Comparison of ENCODE assay signal across 8 cellular contexts in the genomic region with DNA sequence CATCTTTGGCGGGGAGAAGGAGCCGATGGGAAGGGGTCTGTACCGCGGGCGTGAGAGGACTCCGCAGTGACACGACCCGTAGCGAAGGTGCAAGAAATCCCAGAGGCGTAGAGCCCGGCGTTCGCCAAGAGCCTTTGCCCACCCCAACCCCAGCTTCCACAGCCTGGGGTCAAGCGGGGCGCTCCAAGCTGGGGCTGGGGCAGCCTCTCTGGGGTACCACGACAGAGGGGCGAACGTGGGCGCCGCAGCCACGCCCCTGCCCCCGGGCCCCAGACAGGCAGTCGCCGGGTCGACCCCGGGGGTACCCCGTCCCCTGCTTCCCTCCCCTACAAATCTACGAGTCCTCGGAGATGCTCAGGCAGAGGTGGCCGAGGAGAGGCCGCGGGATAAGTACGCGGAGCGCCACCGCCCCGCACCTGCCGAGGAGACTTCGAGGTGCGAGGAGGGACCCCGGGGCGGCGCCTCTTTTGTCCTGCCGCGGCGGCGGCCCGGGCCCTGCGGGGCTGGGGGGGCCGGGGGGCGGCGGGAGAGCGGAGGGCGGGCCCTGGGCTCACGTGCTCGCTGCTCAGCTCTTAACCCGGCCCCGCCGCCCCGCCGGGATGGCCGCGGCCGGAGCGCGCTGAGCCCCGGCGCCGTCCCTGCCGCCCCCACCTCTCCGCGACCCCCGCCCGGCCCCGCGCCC. TPM values are rescaled to one million over a fixed set of nuclear protein-coding genes. Genes with fewer than 3 reads are reported as not detected.
DNase-seq lines count a peak whose midpoint lies in the region; ATAC-seq and TF ChIP-seq lines count a peak whose summit lies in the region.

A gene with protein sequence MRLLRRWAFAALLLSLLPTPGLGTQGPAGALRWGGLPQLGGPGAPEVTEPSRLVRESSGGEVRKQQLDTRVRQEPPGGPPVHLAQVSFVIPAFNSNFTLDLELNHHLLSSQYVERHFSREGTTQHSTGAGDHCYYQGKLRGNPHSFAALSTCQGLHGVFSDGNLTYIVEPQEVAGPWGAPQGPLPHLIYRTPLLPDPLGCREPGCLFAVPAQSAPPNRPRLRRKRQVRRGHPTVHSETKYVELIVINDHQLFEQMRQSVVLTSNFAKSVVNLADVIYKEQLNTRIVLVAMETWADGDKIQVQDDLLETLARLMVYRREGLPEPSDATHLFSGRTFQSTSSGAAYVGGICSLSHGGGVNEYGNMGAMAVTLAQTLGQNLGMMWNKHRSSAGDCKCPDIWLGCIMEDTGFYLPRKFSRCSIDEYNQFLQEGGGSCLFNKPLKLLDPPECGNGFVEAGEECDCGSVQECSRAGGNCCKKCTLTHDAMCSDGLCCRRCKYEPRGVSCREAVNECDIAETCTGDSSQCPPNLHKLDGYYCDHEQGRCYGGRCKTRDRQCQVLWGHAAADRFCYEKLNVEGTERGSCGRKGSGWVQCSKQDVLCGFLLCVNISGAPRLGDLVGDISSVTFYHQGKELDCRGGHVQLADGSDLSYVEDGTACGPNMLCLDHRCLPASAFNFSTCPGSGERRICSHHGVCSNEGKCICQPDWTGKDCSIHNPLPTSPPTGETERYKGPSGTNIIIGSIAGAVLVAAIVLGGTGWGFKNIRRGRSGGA (plus strand): TSS at position 575 of the 682 bp plus-strand sequence. CDS start 212 bp downstream, outside the sequence.

- H4K20me1 ChIP-seq in Loucy (ENCODE audit: insufficient read depth, low read length, poor library complexity, severe bottlenecking) = no peaks in the 10 kb centered on the region
- no peaks in the 10 kb centered on the region for H4K20me1 ChIP-seq in neural cell (ENCODE audit: insufficient read depth)

- H3K9me3 ChIP-seq in CD4-positive, alpha-beta memory T cell (ENCODE audit: control insufficient read depth in 1 of 2, low read length in 2 of 2) = no peaks in the 10 kb centered on the region
- H3K9me3 ChIP-seq in Loucy (ENCODE audit: insufficient read depth, low read depth, low read length) (no peaks in the 10 kb centered on the region), ectodermal cell (ENCODE audit: control insufficient read depth, low read length) (no peaks in the 10 kb centered on the region), neural cell (ENCODE audit: low read length) (no peaks in the 10 kb centered on the region)

- CTCF ChIA-PET in CD4-positive, alpha-beta memory T cell (lab: Charles Lee; ENCODE audit: partially characterized antibody) = no interaction called here
- CTCF ChIA-PET in RWPE1 (lab: Yijun Ruan, JAX) = interaction anchor here (0.9 kb wide), 1 partner anchor 20 kb away, joined by 4 read pairs; no protein-coding TSS in a partner anchor

- intact Hi-C loops in CD4-positive, alpha-beta memory T cell (cut with micrococcal nuclease) = no loop called here

- H3K4me2 ChIP-seq in Loucy (ENCODE audit: low read depth, low read length, poor library complexity, severe bottlenecking) (peak within 1 kb of the TSS; percentile 80), neural cell (ENCODE audit: low read length) (peak within 1 kb of the TSS; percentile 51)

- no peaks in the 10 kb centered on the region for H3K9me3 Mint-ChIP-seq in CD4-positive, alpha-beta memory T cell

- no peak within 1 kb of the TSS for H3K4me3 ChIP-seq in CD4-positive, alpha-beta memory T cell (ENCODE audit: low read length in 2 of 2)
- H3K4me3 ChIP-seq in Loucy (ENCODE audit: low read length, poor library complexity, severe bottlenecking) = peak within 1 kb of the TSS; percentile 72
- H3K4me3 ChIP-seq in ectodermal cell (ENCODE audit: insufficient read depth, low read depth, low read length) = peak within 1 kb of the TSS; percentile 35
- H3K4me3 ChIP-seq in neural cell (ENCODE audit: low read length) = peak within 1 kb of the TSS; percentile 82

- peak in 1 of 5 donors; percentile 10 for DNase-seq in CD4-positive, alpha-beta memory T cell
- DNase-seq in RWPE1 (ENCODE audit: low spot score) (no peak), NOMO-1 (lab: John Stamatoyannopoulos, UW; ENCODE audit: unreplicated experiment in 2 of 2) (no peak)

- TF ChIP-seq CTCF in Loucy (conservative IDR thresholded peaks at IDR 0.05; ENCODE audit: low read length) = no peak
- no peak for TF ChIP-seq CTCF in neural cell (IDR thresholded peaks at IDR 0.05; ENCODE audit: poor library complexity, severe bottlenecking)
- no peak for TF ChIP-seq CTCF in RWPE1 (conservative IDR thresholded peaks at IDR 0.05; ENCODE audit: low read depth)

- TF ChIP-seq EP300 in neural cell (conservative IDR thresholded peaks at IDR 0.05; ENCODE audit: poor library complexity, severe bottlenecking) = no peak

- no peak within 1 kb of the TSS for H3K27ac Mint-ChIP-seq in CD4-positive, alpha-beta memory T cell

- H3K4me1 ChIP-seq in CD4-positive, alpha-beta memory T cell (ENCODE audit: insufficient read depth, low read length) = peaks cover 5% of the 10 kb centered on the region
- H3K4me1 ChIP-seq in Loucy (ENCODE audit: insufficient read depth, low read length, poor library complexity, severe bottlenecking) (peaks cover 8% of the 10 kb centered on the region), ectodermal cell (ENCODE audit: control insufficient read depth, insufficient read depth, low read length) (peaks cover 9% of the 10 kb centered on the region)

- H3K9me2 ChIP-seq in Loucy (replicated peaks; ENCODE audit: low read depth, low read length) (no peaks in the 10 kb centered on the region), neural cell (ENCODE audit: insufficient read depth, low read length) (no peaks in the 10 kb centered on the region)

- peaks cover 9% of the 10 kb centered on the region for H3K27me3 ChIP-seq in CD4-positive, alpha-beta memory T cell (ENCODE audit: insufficient read depth, low read length)
- H3K27me3 ChIP-seq in Loucy (ENCODE audit: insufficient read depth, low read length, poor library complexity, severe bottlenecking) (no peaks in the 10 kb centered on the region), ectodermal cell (ENCODE audit: control insufficient read depth, insufficient read depth, low read length, poor library complexity, severe bottlenecking) (peaks cover 33% of the 10 kb centered on the region), neural cell (ENCODE audit: insufficient read depth, low read depth, low read length) (peaks cover 7% of the 10 kb centered on the region)

- ATAC-seq in HG03571 (IDR thresholded peaks at IDR 0.05; ENCODE audit: unreplicated experiment) (no peak), HG02970 (IDR thresholded peaks at IDR 0.05; ENCODE audit: low FRiP score, unreplicated experiment) (no peak)

- peaks cover 0 to 4% (median 0%) of the 10 kb centered on the region in 4 donors for H3K4me1 Mint-ChIP-seq in CD4-positive, alpha-beta memory T cell

- H3K9ac ChIP-seq in Loucy (ENCODE audit: low read depth, low read length, poor library complexity, severe bottlenecking) (peak within 1 kb of the TSS; percentile 72), neural cell (ENCODE audit: low read length) (peak within 1 kb of the TSS; percentile 64)

- TF ChIP-seq RAD21 in neural cell (conservative IDR thresholded peaks at IDR 0.05) = no peak

- no peaks in the 10 kb centered on the region for H3K36me3 ChIP-seq in CD4-positive, alpha-beta memory T cell (ENCODE audit: insufficient read depth, low read length)
- no peaks in the 10 kb centered on the region for H3K36me3 ChIP-seq in Loucy (ENCODE audit: insufficient read depth, low read length)
- no peaks in the 10 kb centered on the region for H3K36me3 ChIP-seq in ectodermal cell (ENCODE audit: control insufficient read depth, insufficient read depth, low read length)
- H3K36me3 ChIP-seq in neural cell (ENCODE audit: insufficient read depth, low read length) = no peaks in the 10 kb centered on the region

- no peaks in the 10 kb centered on the region for H3F3A ChIP-seq in Loucy (ENCODE audit: low read depth)
- H3F3A ChIP-seq in neural cell (ENCODE audit: insufficient read depth, low read length, poor library complexity, severe bottlenecking) = no peaks in the 10 kb centered on the region

- H3K4me3 Mint-ChIP-seq in CD4-positive, alpha-beta memory T cell = peak within 1 kb of the TSS in 7 of 8 donors; percentile 45 to 74 (median 68)

- H3K27me3 Mint-ChIP-seq in CD4-positive, alpha-beta memory T cell = peaks cover 13 to 31% of the 10 kb centered on the region in 2 donors

- no peak within 1 kb of the TSS for H3K27ac ChIP-seq in CD4-positive, alpha-beta memory T cell (ENCODE audit: low read depth, low read length)
- H3K27ac ChIP-seq in ectodermal cell (ENCODE audit: insufficient read depth, low read depth, low read length, poor library complexity, severe bottlenecking) = no peak within 1 kb of the TSS
- H3K27ac ChIP-seq in neural cell (ENCODE audit: low read length) = no peak within 1 kb of the TSS
- no peak within 1 kb of the TSS for H3K27ac ChIP-seq in RWPE1

- no peaks in the 10 kb centered on the region for H3K36me3 Mint-ChIP-seq in CD4-positive, alpha-beta memory T cell

- no peaks in the 10 kb centered on the region for H3K79me2 ChIP-seq in Loucy (ENCODE audit: insufficient read depth, low read length)
- no peaks in the 10 kb centered on the region for H3K79me2 ChIP-seq in neural cell (replicated peaks; ENCODE audit: insufficient read depth, low read length)

- POLR2A ChIA-PET in CD4-positive, alpha-beta memory T cell (lab: Charles Lee; ENCODE audit: partially characterized antibody) = no interaction called here
- POLR2A ChIA-PET in RWPE1 (lab: Yijun Ruan, JAX; ENCODE audit: low non-redundant PET) = no interaction called here

- WGBS in ectodermal cell, 2 experiments = 3% methylated on average over 76 of the region's 76 CpGs

- H2AFZ ChIP-seq in Loucy (ENCODE audit: low read length) (peak within 1 kb of the TSS; percentile 75; the same call in 1 of the 2 replicates), neural cell (ENCODE audit: low read depth, low read length) (peak within 1 kb of the TSS; percentile 51)

TF ChIP-seq in neural cell, 6 proteins besides CTCF, POLR2A, EP300 and RAD21 (continues in another document):
- no peak for TF ChIP-seq SMC3 (conservative IDR thresholded peaks at IDR 0.05; ENCODE audit: poor library complexity)

RNA-seq across cellular contexts. Expression of the gene that starts here (rescaled TPM):
- under 1 TPM; 0.72 to 0.90 TPM for total RNA-seq in CD4-positive, alpha-beta memory T cell
- polyA plus RNA-seq in CD4-positive, alpha-beta memory T cell = under 1 TPM; 0.03 to 0.09 TPM
- 9.5 TPM for polyA plus RNA-seq in ectodermal cell (2013, experiment 1 of 4)
- polyA plus RNA-seq in ectodermal cell (2013, experiment 2 of 4) = 9.9 TPM
- 6.6 TPM for polyA plus RNA-seq in ectodermal cell (2013, experiment 3 of 4)
- 7.2 TPM for polyA plus RNA-seq in ectodermal cell (2013, experiment 4 of 4)
- 19.3 and 25.8 TPM in 2 replicates for polyA plus RNA-seq in neural cell
- polyA minus RNA-seq in neural cell = 6.1 and 7.6 TPM in 2 replicates

Comparison
In these comparisons a context has a peak if more than half of its experiments do, and no peak if none do; other contexts are left out.
1. RNA of the gene that starts here (polyA plus RNA-seq): 19.3 to 25.8 TPM in neural cell; 0.03 to 0.09 TPM in CD4-positive, alpha-beta memory T cell; every median in the first group is over 10 times any median in the second.
2. H3K4me3 ChIP-seq: peak in Loucy (single experiment), ectodermal cell (single experiment) and neural cell (single experiment); none in CD4-positive, alpha-beta memory T cell (0 of 2).